In genomic region chr6:33091957-33092356, GRCh38 we compare ENCODE assay signal across 8 cellular contexts. TPM values are rescaled to one million over a fixed set of nuclear protein-coding genes. Genes with fewer than 3 reads are reported as not detected.
A peak's percentile ranks its signal among the peaks of the same experiment; 100 is the strongest.
DNase-seq lines count a peak whose midpoint lies in the region; ATAC-seq and TF ChIP-seq lines count a peak whose summit lies in the region.

No MANE protein-coding gene starts in this region.

- H3K4me2 ChIP-seq in Loucy (ENCODE audit: low read depth, low read length, poor library complexity, severe bottlenecking), result no peak overlapping the region

- no peak for ATAC-seq in GM21529 (IDR thresholded peaks at IDR 0.05; ENCODE audit: unreplicated experiment)
- ATAC-seq in HG03354 (IDR thresholded peaks at IDR 0.05; ENCODE audit: poor library complexity, severe bottlenecking, unreplicated experiment), result no peak

- H4K20me1 ChIP-seq in Loucy (ENCODE audit: insufficient read depth, low read length, poor library complexity, severe bottlenecking), result no peaks in the 10 kb centered on the region

- no peaks in the 10 kb centered on the region for H3F3A ChIP-seq in Loucy (ENCODE audit: low read depth)

- no peak overlapping the region for H3K4me3 ChIP-seq in BJ (ENCODE audit: low read depth, low read length)
- H3K4me3 ChIP-seq in Loucy (ENCODE audit: low read length, poor library complexity, severe bottlenecking), result no peak overlapping the region
- no peak overlapping the region for H3K4me3 ChIP-seq in cardiac muscle cell

- H3K9ac ChIP-seq in Loucy (ENCODE audit: low read depth, low read length, poor library complexity, severe bottlenecking), result no peak overlapping the region

- H3K27me3 ChIP-seq in BJ (ENCODE audit: control insufficient read depth, insufficient read depth, low read length) (peaks cover 7% of the 10 kb centered on the region), Loucy (ENCODE audit: insufficient read depth, low read length, poor library complexity, severe bottlenecking) (peaks cover 12% of the 10 kb centered on the region), cardiac muscle cell (no peaks in the 10 kb centered on the region)

- DNase-seq in BJ (ENCODE audit: low read depth) (no peak), activated T-cell treated with anti-CD3 and anti-CD28 coated beads for 48 hours (ENCODE audit: low read depth) (peak; percentile 58), cardiac muscle cell (ENCODE audit: low read depth in 1 of 2, low spot score in 1 of 2) (peak; percentile 16 to 47), amygdala (lab: John Stamatoyannopoulos, UW) (no peak)
- peak; percentile 20 to 63 (median 28) for DNase-seq in stimulated activated CD4-positive, alpha-beta T cell treated with anti-CD3 and anti-CD28 coated beads, TNF-alpha, amount 100 ng/mL, for 24 hours (ENCODE audit: low read depth in 3 of 3)

- no peaks in the 10 kb centered on the region for H3K9me2 ChIP-seq in Loucy (replicated peaks; ENCODE audit: low read depth, low read length)

- TF ChIP-seq CTCF in BJ (IDR thresholded peaks at IDR 0.05; ENCODE audit: insufficient read depth, low read depth, low read length) (peak; percentile 39; the same call in 1 of the 2 replicates), Loucy (conservative IDR thresholded peaks at IDR 0.05; ENCODE audit: low read length) (peak; percentile 88), cardiac muscle cell (IDR thresholded peaks at IDR 0.05; ENCODE audit: low read depth, low read length) (peak; percentile 49)

- H2AFZ ChIP-seq in Loucy (ENCODE audit: low read length), result no peak overlapping the region

- CTCF ChIA-PET in BJ (lab: Yijun Ruan, JAX), result no interaction called here

- POLR2A ChIA-PET in BJ (lab: Charles Lee), result no interaction called here

- H3K27ac ChIP-seq in cardiac muscle cell, result no peak overlapping the region

- no peaks in the 10 kb centered on the region for H3K79me2 ChIP-seq in Loucy (ENCODE audit: insufficient read depth, low read length)

- H3K9me3 ChIP-seq in Loucy (ENCODE audit: insufficient read depth, low read depth, low read length) (no peaks in the 10 kb centered on the region), cardiac muscle cell (ENCODE audit: low read depth) (no peaks in the 10 kb centered on the region)

- H3K36me3 ChIP-seq in BJ (ENCODE audit: control insufficient read depth, insufficient read depth, low read length) (no peaks in the 10 kb centered on the region), Loucy (ENCODE audit: insufficient read depth, low read length) (no peaks in the 10 kb centered on the region), cardiac muscle cell (no peaks in the 10 kb centered on the region)

- H3K4me1 ChIP-seq in Loucy (ENCODE audit: insufficient read depth, low read length, poor library complexity, severe bottlenecking) (no peaks in the 10 kb centered on the region), cardiac muscle cell (ENCODE audit: low read depth) (no peaks in the 10 kb centered on the region)

RNA-seq across cellular contexts. Expression of gene HLA-DPB1, which starts 16.2 kb away (rescaled TPM):
- polyA plus RNA-seq in BJ (2011; rRNA removed) (8.2 and 11.2 TPM in 2 replicates), cardiac muscle cell (8.6 and 11.1 TPM in 2 replicates)
- 4.2 and 6.5 TPM in 2 replicates for polyA minus RNA-seq in BJ (2011; rRNA and poly(A)+ RNA removed)
- 14.3 and 26.1 TPM in 2 replicates for total RNA-seq in cardiac muscle cell

RNA-seq across cellular contexts. Expression of gene HLA-DPA1, which starts 18.5 kb away (rescaled TPM):
- polyA plus RNA-seq in BJ (2011; rRNA removed), result 11.2 and 12.1 TPM in 2 replicates
- polyA minus RNA-seq in BJ (2011; rRNA and poly(A)+ RNA removed), result 7.6 and 15.3 TPM in 2 replicates
- total RNA-seq in cardiac muscle cell, result 0.21 and 1.1 TPM in 2 replicates
- 1.2 and 1.9 TPM in 2 replicates for polyA plus RNA-seq in cardiac muscle cell

Comparison
In these comparisons a context has a peak if more than half of its experiments do, and no peak if none do; other contexts are left out.
1. DNase-seq: peak in activated T-cell treated with anti-CD3 and anti-CD28 coated beads for 48 hours (single experiment), cardiac muscle cell (2 of 2) and stimulated activated CD4-positive, alpha-beta T cell treated with anti-CD3 and anti-CD28 coated beads, TNF-alpha, amount 100 ng/mL, for 24 hours (3 of 3); none in BJ (single experiment) and amygdala (0 of 56).
2. Peak in every context shown above with its lines, with median percentiles within 50 percentile points of each other: CTCF ChIP-seq.